1 cellular context compared by ENCODE assay signal in genomic region chr1:149927535-149928387, GRCh38.
TF ChIP-seq lines count a peak whose summit lies in the region.

TSS of gene SF3B4 (minus strand) at chr1:149927803. CDS start at chr1:149927759, 44 bp downstream.

TF ChIP-seq in HepG2, 621 proteins besides CTCF, POLR2A, EP300 and RAD21 (continued from another document):
- TF ChIP-seq, protein P1, sequence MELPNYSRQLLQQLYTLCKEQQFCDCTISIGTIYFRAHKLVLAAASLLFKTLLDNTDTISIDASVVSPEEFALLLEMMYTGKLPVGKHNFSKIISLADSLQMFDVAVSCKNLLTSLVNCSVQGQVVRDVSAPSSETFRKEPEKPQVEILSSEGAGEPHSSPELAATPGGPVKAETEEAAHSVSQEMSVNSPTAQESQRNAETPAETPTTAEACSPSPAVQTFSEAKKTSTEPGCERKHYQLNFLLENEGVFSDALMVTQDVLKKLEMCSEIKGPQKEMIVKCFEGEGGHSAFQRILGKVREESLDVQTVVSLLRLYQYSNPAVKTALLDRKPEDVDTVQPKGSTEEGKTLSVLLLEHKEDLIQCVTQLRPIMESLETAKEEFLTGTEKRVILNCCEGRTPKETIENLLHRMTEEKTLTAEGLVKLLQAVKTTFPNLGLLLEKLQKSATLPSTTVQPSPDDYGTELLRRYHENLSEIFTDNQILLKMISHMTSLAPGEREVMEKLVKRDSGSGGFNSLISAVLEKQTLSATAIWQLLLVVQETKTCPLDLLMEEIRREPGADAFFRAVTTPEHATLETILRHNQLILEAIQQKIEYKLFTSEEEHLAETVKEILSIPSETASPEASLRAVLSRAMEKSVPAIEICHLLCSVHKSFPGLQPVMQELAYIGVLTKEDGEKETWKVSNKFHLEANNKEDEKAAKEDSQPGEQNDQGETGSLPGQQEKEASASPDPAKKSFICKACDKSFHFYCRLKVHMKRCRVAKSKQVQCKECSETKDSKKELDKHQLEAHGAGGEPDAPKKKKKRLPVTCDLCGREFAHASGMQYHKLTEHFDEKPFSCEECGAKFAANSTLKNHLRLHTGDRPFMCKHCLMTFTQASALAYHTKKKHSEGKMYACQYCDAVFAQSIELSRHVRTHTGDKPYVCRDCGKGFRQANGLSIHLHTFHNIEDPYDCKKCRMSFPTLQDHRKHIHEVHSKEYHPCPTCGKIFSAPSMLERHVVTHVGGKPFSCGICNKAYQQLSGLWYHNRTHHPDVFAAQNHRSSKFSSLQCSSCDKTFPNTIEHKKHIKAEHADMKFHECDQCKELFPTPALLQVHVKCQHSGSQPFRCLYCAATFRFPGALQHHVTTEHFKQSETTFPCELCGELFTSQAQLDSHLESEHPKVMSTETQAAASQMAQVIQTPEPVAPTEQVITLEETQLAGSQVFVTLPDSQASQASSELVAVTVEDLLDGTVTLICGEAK (IDR thresholded peaks at IDR 0.05) = peak; percentile 69
- TF ChIP-seq, protein P1 (CRISPR knock-in tag; IDR thresholded peaks at IDR 0.05) = no peak; the same call in 1 of the 2 replicates
- TF ChIP-seq MBNL3 (CRISPR knock-in tag; conservative IDR thresholded peaks at IDR 0.05) = no peak
- 0 out of 2 replicates have a peak, but pooled peaks have one; percentile 45 for TF ChIP-seq TOE1 (CRISPR knock-in tag; IDR thresholded peaks at IDR 0.05)
- TF ChIP-seq ZNF317 (CRISPR knock-in tag; IDR thresholded peaks at IDR 0.05) = 0 out of 2 replicates have a peak, but pooled peaks have one; percentile 14
- peak; percentile 65 for TF ChIP-seq ASH2L (IDR thresholded peaks at IDR 0.05; ENCODE audit: insufficient read length, low read depth, low read length)
- TF ChIP-seq MXI1 (IDR thresholded peaks at IDR 0.05; ENCODE audit: borderline replicate concordance, low read depth, low read length) = peak; percentile 82; the same call in 1 of the 3 replicates
- 0 out of 2 replicates have a peak, but pooled peaks have one; percentile 35 for TF ChIP-seq MEIS1 (CRISPR knock-in tag; IDR thresholded peaks at IDR 0.05; ENCODE audit: borderline replicate concordance)
- TF ChIP-seq ZNF883 (CRISPR knock-in tag; IDR thresholded peaks at IDR 0.05; ENCODE audit: not compliant biosample characterization) = no peak
- no peak for TF ChIP-seq RELA (CRISPR knock-in tag; IDR thresholded peaks at IDR 0.05)
- TF ChIP-seq NRL (CRISPR knock-in tag; IDR thresholded peaks at IDR 0.05; ENCODE audit: borderline replicate concordance) = no peak
- TF ChIP-seq TGIF2 (CRISPR knock-in tag; IDR thresholded peaks at IDR 0.05) = peak; percentile 30; the same call in 1 of the 2 replicates
- TF ChIP-seq CBFB (CRISPR knock-in tag; IDR thresholded peaks at IDR 0.05) = peak; percentile 73
- no peak for TF ChIP-seq ZNF160 (CRISPR knock-in tag; IDR thresholded peaks at IDR 0.05)
- 0 out of 2 replicates have a peak, but pooled peaks have one; percentile 23 for TF ChIP-seq ZNF510 (CRISPR knock-in tag; IDR thresholded peaks at IDR 0.05; ENCODE audit: low read depth)
- 0 out of 2 replicates have a peak, but pooled peaks have one; percentile 62 for TF ChIP-seq ZNF142 (CRISPR knock-in tag; IDR thresholded peaks at IDR 0.05)
